ENCODE assay signal across 9 cellular contexts in genomic region chr6:87698618-87699017, GRCh38. TPM values are rescaled to one million over a fixed set of nuclear protein-coding genes. Genes with fewer than 3 reads are reported as not detected.
DNase-seq lines count a peak whose midpoint lies in the region; ATAC-seq and TF ChIP-seq lines count a peak whose summit lies in the region.
"Had no signal": no experiment of that assay in that cellular context is flagged by ENCODE, and none has a peak within 500 bp of the region (broad histone marks: within the 10 kb centered on the region; RNA-seq: fewer than 3 reads in every experiment).

No MANE protein-coding gene starts in this region.

- in situ Hi-C loops in brain microvascular endothelial cell (cut with HindIII; ENCODE audit: low pct_ligation_motif_present, low sequenced_read_pairs): no loop called here

- ATAC-seq in HG03460 (IDR thresholded peaks at IDR 0.05; ENCODE audit: unreplicated experiment): no peak

- H3K27me3 ChIP-seq in BLaER1 (no peaks in the 10 kb centered on the region), brain microvascular endothelial cell (replicated peaks) (no peaks in the 10 kb centered on the region)

- no peaks in the 10 kb centered on the region for H3K9me3 ChIP-seq in BLaER1
- no peaks in the 10 kb centered on the region for H3K9me3 ChIP-seq in mesodermal cell (ENCODE audit: control insufficient read depth, low read length)

- H3K4me1 ChIP-seq in BLaER1 (peaks cover 9% of the 10 kb centered on the region; the same call in 1 of the 2 replicates), mesodermal cell (ENCODE audit: control insufficient read depth, insufficient read depth, low read length, poor library complexity, severe bottlenecking) (peaks cover 4% of the 10 kb centered on the region)

- H3K36me3 ChIP-seq in BLaER1 (no peaks in the 10 kb centered on the region), brain microvascular endothelial cell (replicated peaks) (no peaks in the 10 kb centered on the region), mesodermal cell (ENCODE audit: control insufficient read depth, insufficient read depth, low read length) (peaks cover 19% of the 10 kb centered on the region)

- peak overlapping the region; percentile 38; the same call in 1 of the 2 replicates for H3K9ac ChIP-seq in BLaER1

- DNase-seq in LNCaP clone FGC (ENCODE audit: low read depth) (no peak), brain microvascular endothelial cell (no peak), NCI-H128 (lab: John Stamatoyannopoulos, UW; ENCODE audit: unreplicated experiment) (no peak), NCI-H1417 treated with DMSO at 0.1 percent for 48 hours (lab: John Stamatoyannopoulos, UW) (no peak)
- no peak for DNase-seq in activated CD4-positive, CD25-positive, alpha-beta regulatory T cell treated with anti-CD3 and anti-CD28 coated beads, Interleukin-2, amount 50 U/mL, for 72 hours

- no CpG with 5 or more reads among the region's 2 CpGs for WGBS in mesodermal cell (ENCODE audit: insufficient coverage in 2 of 2), 2 experiments

- no peak for TF ChIP-seq CTCF in LNCaP clone FGC (IDR thresholded peaks at IDR 0.05; ENCODE audit: control insufficient read depth, extremely low read depth, insufficient read depth)
- no peak for TF ChIP-seq CTCF in brain microvascular endothelial cell (IDR thresholded peaks at IDR 0.05; ENCODE audit: low read depth, low read length, missing control alignments)

- H3K27ac ChIP-seq in BLaER1: no peak overlapping the region
- H3K27ac ChIP-seq in brain microvascular endothelial cell: peak overlapping the region; percentile 22
- H3K27ac ChIP-seq in mesodermal cell (ENCODE audit: low read depth, low read length, severe bottlenecking): no peak overlapping the region

- H3K4me2 ChIP-seq in BLaER1: peak overlapping the region; percentile 71

- H4K20me1 ChIP-seq in BLaER1: peaks cover 78% of the 10 kb centered on the region

- peak overlapping the region; percentile 84 for H3K4me3 ChIP-seq in BLaER1
- H3K4me3 ChIP-seq in LNCaP clone FGC (ENCODE audit: low read depth, low read length): peak overlapping the region; percentile 33
- H3K4me3 ChIP-seq in brain microvascular endothelial cell (ENCODE audit: low read depth, low read length): peak overlapping the region; percentile 90
- peak overlapping the region; percentile 97 for H3K4me3 ChIP-seq in mesodermal cell (ENCODE audit: extremely low read depth, insufficient read depth, low read length, poor library complexity, severe bottlenecking)
- H3K4me3 ChIP-seq: lung had no signal

RNA-seq across cellular contexts. Expression of gene AKIRIN2, which starts 3.4 kb away (rescaled TPM):
- 57.1 TPM for polyA plus RNA-seq in mesodermal cell (2013, experiment 1 of 2)
- polyA plus RNA-seq in mesodermal cell (2013, experiment 2 of 2): 53.3 TPM

Comparison
In these comparisons a context has a peak if more than half of its experiments do, and no peak if none do; other contexts are left out.
1. H3K4me3 ChIP-seq: peak in every context shown above with its lines; median percentile 97 in mesodermal cell; 90 in brain microvascular endothelial cell; 84 in BLaER1; 33 in LNCaP clone FGC.